Comparison of ENCODE assay signal across 9 cellular contexts in the genomic region with DNA sequence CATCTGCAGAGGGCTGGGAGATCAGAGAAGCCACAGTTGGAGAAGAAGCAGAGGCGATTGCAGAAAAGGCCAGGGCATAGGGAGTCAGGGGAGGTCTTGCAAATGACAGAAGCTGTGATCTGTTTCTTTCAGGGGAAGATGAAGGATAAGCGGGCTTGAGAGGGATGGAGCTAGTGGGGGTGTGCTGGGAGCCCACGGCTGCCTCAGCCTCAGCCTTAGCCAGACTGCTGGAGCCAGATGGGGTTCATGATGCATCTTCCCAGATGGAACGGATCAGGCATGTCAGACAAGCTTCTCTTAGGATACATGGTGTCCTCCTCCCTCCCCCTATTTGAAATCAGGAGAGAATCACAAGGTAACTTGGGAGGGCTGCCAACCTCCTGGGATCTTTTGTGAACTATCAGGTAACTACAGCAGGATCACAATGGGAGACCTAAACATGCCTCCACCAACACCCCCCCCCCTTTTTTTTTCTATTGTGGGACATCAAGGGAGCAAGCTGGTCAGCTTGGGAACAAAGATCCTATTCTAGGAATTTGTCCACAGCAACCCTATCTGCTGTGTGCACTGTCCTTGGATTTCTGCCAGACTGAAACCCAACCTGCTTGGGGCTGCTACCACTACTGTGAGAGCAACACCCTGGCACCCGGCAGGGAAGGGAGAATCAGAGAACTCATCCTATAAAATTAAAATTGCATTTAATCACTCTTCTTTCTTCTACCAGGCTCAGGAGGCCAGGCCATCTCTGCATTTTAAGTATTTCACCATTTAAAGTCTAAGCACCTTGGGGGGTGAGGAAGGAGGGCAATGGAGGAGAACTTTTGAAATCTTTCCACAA. TPM values are rescaled to one million over a fixed set of nuclear protein-coding genes. Genes with fewer than 3 reads are reported as not detected.
DNase-seq lines count a peak whose midpoint lies in the region; ATAC-seq and TF ChIP-seq lines count a peak whose summit lies in the region.
"Had no signal": no experiment of that assay in that cellular context is flagged by ENCODE, and none has a peak within 500 bp of the region (broad histone marks: within the 10 kb centered on the region; RNA-seq: fewer than 3 reads in every experiment).

No MANE protein-coding gene starts in this region.

- H3K9me3 ChIP-seq in mucosa of descending colon: no peaks in the 10 kb centered on the region

- no peak for TF ChIP-seq CTCF in mucosa of descending colon (IDR thresholded peaks at IDR 0.05)

- H3K4me3 ChIP-seq in mucosa of descending colon: no peak overlapping the region
- H3K4me3 ChIP-seq: GM12878 had no signal

- DNase-seq in DMS153 treated with DMSO at 0.1 percent for 48 hours (lab: John Stamatoyannopoulos, UW; ENCODE audit: unreplicated experiment): peak; percentile 73
- peak; percentile 97 for DNase-seq in NCI-H2196 (lab: John Stamatoyannopoulos, UW; ENCODE audit: unreplicated experiment)
- peak; percentile 55 for DNase-seq in cerebellar cortex (ENCODE audit: low spot score)
- DNase-seq in mucosa of descending colon: peak in 1 of 3 donors; percentile 38
- DNase-seq in T-helper 9 cell: no peak
- no peak for DNase-seq in retina
- no peak for DNase-seq in mesenteric fat pad (ENCODE audit: low spot score)
- no peak for DNase-seq in HK-2 (ENCODE audit: unreplicated experiment)

- peak; percentile 52 for ATAC-seq in mucosa of descending colon
- ATAC-seq: GM12878 had no signal

- no peaks in the 10 kb centered on the region for H3K36me3 ChIP-seq in mucosa of descending colon (ENCODE audit: low read depth)

- H3K4me1 ChIP-seq in mucosa of descending colon (ENCODE audit: low read depth): no peaks in the 10 kb centered on the region

- intact Hi-C loops in mucosa of descending colon (cut with DNase I, micrococcal nuclease): no loop called here

RNA-seq across cellular contexts. Expression of a gene that starts 10.7 kb away (rescaled TPM):
- total RNA-seq in mucosa of descending colon (100 to 1,000 TPM; 242 to 287 (median 259) TPM), mesenteric fat pad (232 TPM)

Comparison
In these comparisons a context has a peak if more than half of its experiments do, and no peak if none do; other contexts are left out.
1. DNase-seq: peak in DMS153 treated with DMSO at 0.1 percent for 48 hours (single experiment), NCI-H2196 (single experiment) and cerebellar cortex (single experiment); none in T-helper 9 cell (single experiment), retina (single experiment), mesenteric fat pad (single experiment) and HK-2 (single experiment).